Comparison of ENCODE assay signal across 9 cellular contexts in genomic region chr19:11560404-11560988, GRCh38. TPM values are rescaled to one million over a fixed set of nuclear protein-coding genes. Genes with fewer than 3 reads are reported as not detected.
DNase-seq lines count a peak whose midpoint lies in the region; ATAC-seq and TF ChIP-seq lines count a peak whose summit lies in the region.
"Had no signal": no experiment of that assay in that cellular context is flagged by ENCODE, and none has a peak within 500 bp of the region (broad histone marks: within the 10 kb centered on the region; RNA-seq: fewer than 3 reads in every experiment).

No MANE protein-coding gene starts in this region.

- H3K27ac ChIP-seq in adrenal gland (no peak overlapping the region), smooth muscle cell (ENCODE audit: low read depth) (no peak overlapping the region)

- H3K27me3 ChIP-seq in adrenal gland (no peaks in the 10 kb centered on the region), smooth muscle cell (ENCODE audit: low read depth) (no peaks in the 10 kb centered on the region)

- peak; percentile 37 for ATAC-seq in GM18499 (IDR thresholded peaks at IDR 0.05; ENCODE audit: insufficient read depth, unreplicated experiment)
- ATAC-seq in HG03460 (IDR thresholded peaks at IDR 0.05; ENCODE audit: unreplicated experiment) = no peak

- no peak for TF ChIP-seq POLR2A in adrenal gland (IDR thresholded peaks at IDR 0.05)

- H3K4me2 ChIP-seq in smooth muscle cell = peak overlapping the region; percentile 88

- TF ChIP-seq CTCF in LNCAP (IDR thresholded peaks at IDR 0.05) (peak; percentile 76), adrenal gland (IDR thresholded peaks at IDR 0.05) (peak; percentile 49 to 73 (median 61)), smooth muscle cell (IDR thresholded peaks at IDR 0.05; ENCODE audit: borderline replicate concordance, insufficient read depth, poor library complexity, severe bottlenecking) (peak; percentile 61)

- intact Hi-C loops in adrenal gland (cut with DNase I) = no loop called here

- H4K20me1 ChIP-seq in smooth muscle cell (ENCODE audit: low read depth) = peaks cover 27% of the 10 kb centered on the region

- H3K4me3 ChIP-seq in adrenal gland (no peak overlapping the region), smooth muscle cell (no peak overlapping the region)

- H3K36me3 ChIP-seq in adrenal gland (replicated peaks in 1 of 2) = no peaks in the 10 kb centered on the region
- H3K36me3 ChIP-seq in smooth muscle cell (ENCODE audit: low read depth) = no peaks in the 10 kb centered on the region

- DNase-seq in Ammon's horn (ENCODE audit: low spot score) = peak; percentile 78
- peak; percentile 73 for DNase-seq in SHP77 treated with DMSO at 0.1 percent for 48 hours (lab: John Stamatoyannopoulos, UW)
- DNase-seq in adrenal gland = peak in 4 of 7 donors; percentile 55 to 70 (median 62)
- peak; percentile 76 for DNase-seq in hepatic stellate cell (ENCODE audit: low spot score)
- no peak for DNase-seq in smooth muscle cell (lab: John Stamatoyannopoulos, UW; ENCODE audit: unreplicated experiment)

- H3K79me2 ChIP-seq in smooth muscle cell (ENCODE audit: low read depth) = peaks cover 26% of the 10 kb centered on the region

- no peak overlapping the region for H2AFZ ChIP-seq in smooth muscle cell (ENCODE audit: low read depth)

- H3K9ac ChIP-seq in smooth muscle cell (ENCODE audit: low read depth) = no peak overlapping the region

- H3K4me1 ChIP-seq in adrenal gland (replicated peaks in 1 of 2) = peaks cover 14 to 32% of the 10 kb centered on the region in 2 donors
- H3K4me1 ChIP-seq in smooth muscle cell (ENCODE audit: low read depth) = peaks cover 6% of the 10 kb centered on the region

- H3F3A ChIP-seq in smooth muscle cell (ENCODE audit: low read depth) = no peaks in the 10 kb centered on the region

- no peaks in the 10 kb centered on the region for H3K9me3 ChIP-seq in adrenal gland (replicated peaks in 1 of 3)
- no peaks in the 10 kb centered on the region for H3K9me3 ChIP-seq in smooth muscle cell (replicated peaks; ENCODE audit: low read depth)

- 11 to 19% (median 11%) methylated on average over 9 of the region's 9 CpGs for WGBS in adrenal gland, 4 donors
- 24% methylated on average over 9 of the region's 9 CpGs for WGBS in smooth muscle cell (ENCODE audit: low lambda C conversion rate)

RNA-seq across cellular contexts. Expression of gene ELOF1, which starts 1.5 kb away (rescaled TPM):
- 10 to 100 TPM; 24.4 to 67.6 (median 51.3) TPM for total RNA-seq in adrenal gland
- 100 to 1,000 TPM in 2 of 3 donors, 10 to 100 TPM in 1; 60.7 to 127 (median 119) TPM for polyA plus RNA-seq in adrenal gland
- total RNA-seq in smooth muscle cell = 18.6 and 20.3 TPM in 2 replicates
- 71.4 and 74.8 TPM in 2 replicates for polyA plus RNA-seq in smooth muscle cell

RNA-seq across cellular contexts. Expression of gene ACP5, which starts 16.9 kb away (rescaled TPM):
- total RNA-seq in adrenal gland = 10 to 100 TPM in 5 of 8 donors, 1 to 10 TPM in 3; 4.2 to 28.8 (median 14.8) TPM
- 100 to 1,000 TPM in 1 of 3 donors, 1 to 10 TPM in 2; 6.5 to 152 (median 9.0) TPM for polyA plus RNA-seq in adrenal gland
- 1.9 and 19.8 TPM in 2 replicates for total RNA-seq in smooth muscle cell
- 0.89 and 1.9 TPM in 2 replicates for polyA plus RNA-seq in smooth muscle cell

RNA-seq across cellular contexts. Expression of gene CNN1, which starts 21.8 kb away (rescaled TPM):
- total RNA-seq in adrenal gland (10 to 100 TPM in 3 of 8 donors, 1 to 10 TPM in 5; 1.9 to 20.5 (median 8.3) TPM), smooth muscle cell (72.8 and 77.8 TPM in 2 replicates)
- polyA plus RNA-seq in adrenal gland (10 to 100 TPM; 15.5 to 76.5 (median 40.9) TPM), smooth muscle cell (99.5 and 125 TPM in 2 replicates)
- total RNA-seq: T-helper 2 cell treated with Interferon-gamma antibody and Interleukin-4, amounts not matched to agents 100 ng/mL and 5 ng/mL, for 36 hours had no signal

RNA-seq across cellular contexts. Expression of gene ECSIT, which starts 31.6 kb away (rescaled TPM):
- total RNA-seq in adrenal gland = 10 to 100 TPM; 51.5 to 99.7 (median 67.0) TPM
- 100 to 1,000 TPM in 2 of 3 donors, 10 to 100 TPM in 1; 28.7 to 122 (median 102) TPM for polyA plus RNA-seq in adrenal gland
- 20.7 and 21.1 TPM in 2 replicates for total RNA-seq in smooth muscle cell
- polyA plus RNA-seq in smooth muscle cell = 32.1 and 34.1 TPM in 2 replicates

RNA-seq across cellular contexts. Expression of gene ZNF627, which starts 36.8 kb away (rescaled TPM):
- total RNA-seq in adrenal gland (10 to 100 TPM in 4 of 8 donors, 1 to 10 TPM in 4; 6.3 to 11.8 (median 10.3) TPM), smooth muscle cell (24.1 and 26.9 TPM in 2 replicates)
- polyA plus RNA-seq in adrenal gland (10 to 100 TPM in 1 of 3 donors, 1 to 10 TPM in 2; 3.8 to 12.0 (median 3.9) TPM), smooth muscle cell (10.6 and 11.7 TPM in 2 replicates)
